Comparison of ENCODE assay signal across 9 cellular contexts in the genomic region with DNA sequence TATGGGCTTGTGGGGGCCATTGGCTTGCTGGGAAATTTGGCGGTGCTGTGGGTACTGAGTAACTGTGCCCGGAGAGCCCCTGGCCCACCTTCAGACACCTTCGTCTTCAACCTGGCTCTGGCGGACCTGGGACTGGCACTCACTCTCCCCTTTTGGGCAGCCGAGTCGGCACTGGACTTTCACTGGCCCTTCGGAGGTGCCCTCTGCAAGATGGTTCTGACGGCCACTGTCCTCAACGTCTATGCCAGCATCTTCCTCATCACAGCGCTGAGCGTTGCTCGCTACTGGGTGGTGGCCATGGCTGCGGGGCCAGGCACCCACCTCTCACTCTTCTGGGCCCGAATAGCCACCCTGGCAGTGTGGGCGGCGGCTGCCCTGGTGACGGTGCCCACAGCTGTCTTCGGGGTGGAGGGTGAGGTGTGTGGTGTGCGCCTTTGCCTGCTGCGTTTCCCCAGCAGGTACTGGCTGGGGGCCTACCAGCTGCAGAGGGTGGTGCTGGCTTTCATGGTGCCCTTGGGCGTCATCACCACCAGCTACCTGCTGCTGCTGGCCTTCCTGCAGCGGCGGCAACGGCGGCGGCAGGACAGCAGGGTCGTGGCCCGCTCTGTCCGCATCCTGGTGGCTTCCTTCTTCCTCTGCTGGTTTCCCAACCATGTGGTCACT. TPM values are rescaled to one million over a fixed set of nuclear protein-coding genes. Genes with fewer than 3 reads are reported as not detected.
DNase-seq lines count a peak whose midpoint lies in the region; ATAC-seq and TF ChIP-seq lines count a peak whose summit lies in the region.
"Had no signal": no experiment of that assay in that cellular context is flagged by ENCODE, and none has a peak within 500 bp of the region (broad histone marks: within the 10 kb centered on the region; RNA-seq: fewer than 3 reads in every experiment).

No MANE protein-coding gene starts in this region.

- H3K9me3 ChIP-seq in thoracic aorta, result no peaks in the 10 kb centered on the region

- H4K8ac ChIP-seq in mesendoderm (ENCODE audit: low read depth, low read length), result no peak overlapping the region

- no peak overlapping the region for H3K9ac ChIP-seq in mesendoderm (ENCODE audit: low read length)

- POLR2A ChIA-PET in activated CD4-positive, alpha-beta memory T cell treated with anti-CD3 and anti-CD28 coated beads for 36 hours (lab: Charles Lee), result interaction anchor here (1.1 kb wide), 1 partner anchor 35 kb away, joined by 3 read pairs; no protein-coding TSS in a partner anchor

- peak overlapping the region; percentile 85 for H3K27ac Mint-ChIP-seq in activated naive CD4-positive, alpha-beta T cell treated with anti-CD3 and anti-CD28 coated beads, Interleukin-2, amount 10 ng/mL, durations not matched to agents 7 days and 5 days
- H3K27ac Mint-ChIP-seq in activated CD4-positive, alpha-beta memory T cell treated with anti-CD3 and anti-CD28 coated beads for 36 hours, result peak overlapping the region; percentile 68

- no peak overlapping the region for H3K4me2 ChIP-seq in mesendoderm (ENCODE audit: low read length)

- no peaks in the 10 kb centered on the region for H3K9me3 Mint-ChIP-seq in activated naive CD4-positive, alpha-beta T cell treated with anti-CD3 and anti-CD28 coated beads, Interleukin-2, amount 10 ng/mL, durations not matched to agents 7 days and 5 days
- no peaks in the 10 kb centered on the region for H3K9me3 Mint-ChIP-seq in activated CD4-positive, alpha-beta memory T cell treated with anti-CD3 and anti-CD28 coated beads for 36 hours

- H3K27me3 ChIP-seq in thoracic aorta (replicated peaks; ENCODE audit: insufficient read depth) (no peaks in the 10 kb centered on the region), mesendoderm (ENCODE audit: insufficient read depth, low read length, poor library complexity) (no peaks in the 10 kb centered on the region)

- no peak for DNase-seq in activated naive CD4-positive, alpha-beta T cell treated with anti-CD3 and anti-CD28 coated beads, Interleukin-2, amount 10 ng/mL, durations not matched to agents 7 days and 5 days
- DNase-seq in activated naive CD4-positive, alpha-beta T cell treated with Interleukin-2 at 50 U/mL for 16 hours, result no peak
- DNase-seq in activated CD4-positive, alpha-beta memory T cell treated with anti-CD3 and anti-CD28 coated beads for 36 hours, result no peak
- DNase-seq in islet precursor cell, result peak; percentile 46
- no peak for DNase-seq in thoracic aorta (ENCODE audit: low spot score)
- DNase-seq in mesendoderm, result no peak
- DNase-seq in stimulated activated CD4-positive, alpha-beta T cell treated with anti-CD3 and anti-CD28 coated beads, Interleukin-2, amount 100 ng/mL, for 24 hours, result no peak
- DNase-seq: effector CD4-positive, alpha-beta T cell had no signal

- no peak overlapping the region for H3K4me3 Mint-ChIP-seq in activated naive CD4-positive, alpha-beta T cell treated with anti-CD3 and anti-CD28 coated beads, Interleukin-2, amount 10 ng/mL, durations not matched to agents 7 days and 5 days
- H3K4me3 Mint-ChIP-seq in activated CD4-positive, alpha-beta memory T cell treated with anti-CD3 and anti-CD28 coated beads for 36 hours, result no peak overlapping the region

- peaks cover 17% of the 10 kb centered on the region for H3K36me3 Mint-ChIP-seq in activated naive CD4-positive, alpha-beta T cell treated with anti-CD3 and anti-CD28 coated beads, Interleukin-2, amount 10 ng/mL, durations not matched to agents 7 days and 5 days
- H3K36me3 Mint-ChIP-seq in activated CD4-positive, alpha-beta memory T cell treated with anti-CD3 and anti-CD28 coated beads for 36 hours, result peaks cover 10% of the 10 kb centered on the region

- no peak overlapping the region for H3K56ac ChIP-seq in mesendoderm (ENCODE audit: low read length)

- no peak for TF ChIP-seq CTCF in thoracic aorta (IDR thresholded peaks at IDR 0.05)

- no peak overlapping the region for H2AK5ac ChIP-seq in mesendoderm (ENCODE audit: low read length)

- CTCF ChIA-PET in activated naive CD4-positive, alpha-beta T cell treated with anti-CD3 and anti-CD28 coated beads, Interleukin-2, amount 10 ng/mL, durations not matched to agents 7 days and 5 days (lab: Charles Lee), result interaction anchor here (1.2 to 5.7 kb wide), 3 partner anchors 37 to 124 kb away, joined by 4 to 130 read pairs (median 98); a partner anchor contains a TSS
- CTCF ChIA-PET in activated CD4-positive, alpha-beta memory T cell treated with anti-CD3 and anti-CD28 coated beads for 36 hours (lab: Charles Lee), result interaction anchor here (0.6 kb wide), 1 partner anchor 20 kb away, joined by 3 read pairs; no protein-coding TSS in a partner anchor

- intact Hi-C loops in activated CD4-positive, alpha-beta memory T cell treated with anti-CD3 and anti-CD28 coated beads for 36 hours (cut with micrococcal nuclease), result loop anchor here (10.0 kb wide), 1 partner anchor 283 kb away; no protein-coding TSS in a partner anchor

- H3K79me2 ChIP-seq in mesendoderm (ENCODE audit: control insufficient read depth, insufficient read depth, low read length), result no peaks in the 10 kb centered on the region

- H3K4me3 ChIP-seq in thoracic aorta (no peak overlapping the region), mesendoderm (ENCODE audit: low read length) (no peak overlapping the region)

- no peak overlapping the region for H2BK15ac ChIP-seq in mesendoderm (replicated peaks; ENCODE audit: low read depth)

- H3K23ac ChIP-seq in mesendoderm (ENCODE audit: low read length), result no peak overlapping the region

- H2BK5ac ChIP-seq in mesendoderm (ENCODE audit: low read length), result no peak overlapping the region

- H3K79me1 ChIP-seq in mesendoderm (ENCODE audit: low read length), result no peaks in the 10 kb centered on the region

- no peak overlapping the region for H3K18ac ChIP-seq in mesendoderm (ENCODE audit: low read length)

- H3K36me3 ChIP-seq in thoracic aorta, result peaks cover 7% of the 10 kb centered on the region
- peaks cover 2% of the 10 kb centered on the region for H3K36me3 ChIP-seq in mesendoderm (ENCODE audit: control insufficient read depth, insufficient read depth, low read length)

- H3K27ac ChIP-seq in thoracic aorta, result peak overlapping the region; percentile 81 to 90
- no peak overlapping the region for H3K27ac ChIP-seq in mesendoderm (ENCODE audit: low read depth, low read length)

- H3K4me1 ChIP-seq in thoracic aorta (ENCODE audit: control insufficient read depth in 1 of 2, low read depth in 2 of 2) (peaks cover 27 to 65% of the 10 kb centered on the region in 2 donors), mesendoderm (ENCODE audit: control insufficient read depth, low read depth, low read length) (peaks cover 5% of the 10 kb centered on the region)

- no peak overlapping the region for H4K5ac ChIP-seq in mesendoderm (ENCODE audit: low read length)

- WGBS in mesendoderm (ENCODE audit: extremely low coverage, insufficient coverage, low lambda C conversion rate), result no CpG with 5 or more reads among the region's 29 CpGs

- H3K4ac ChIP-seq in mesendoderm (ENCODE audit: low read depth, low read length), result no peak overlapping the region

- no peaks in the 10 kb centered on the region for H3K27me3 Mint-ChIP-seq in activated naive CD4-positive, alpha-beta T cell treated with anti-CD3 and anti-CD28 coated beads, Interleukin-2, amount 10 ng/mL, durations not matched to agents 7 days and 5 days
- no peaks in the 10 kb centered on the region for H3K27me3 Mint-ChIP-seq in activated CD4-positive, alpha-beta memory T cell treated with anti-CD3 and anti-CD28 coated beads for 36 hours

- no peak for ATAC-seq in thoracic aorta (ENCODE audit: insufficient number of reproducible peaks, low FRiP score, low read depth)
- no peak for ATAC-seq in HG03442 (IDR thresholded peaks at IDR 0.05; ENCODE audit: unreplicated experiment)

- H3K4me1 Mint-ChIP-seq in activated naive CD4-positive, alpha-beta T cell treated with anti-CD3 and anti-CD28 coated beads, Interleukin-2, amount 10 ng/mL, durations not matched to agents 7 days and 5 days, result peaks cover 63% of the 10 kb centered on the region
- H3K4me1 Mint-ChIP-seq in activated CD4-positive, alpha-beta memory T cell treated with anti-CD3 and anti-CD28 coated beads for 36 hours (ENCODE audit: low read depth), result peaks cover 66% of the 10 kb centered on the region

- H2BK120ac ChIP-seq in mesendoderm (ENCODE audit: low read depth, low read length), result no peak overlapping the region

RNA-seq across cellular contexts. Expression of a gene that starts 0.5 kb away (rescaled TPM):
- total RNA-seq in activated CD4-positive, alpha-beta memory T cell treated with anti-CD3 and anti-CD28 coated beads for 36 hours, result not detected
- not detected for total RNA-seq in thoracic aorta
- not detected for polyA plus RNA-seq in mesendoderm (2013, experiment 1 of 2)
- polyA plus RNA-seq in mesendoderm (2013, experiment 2 of 2), result not detected

RNA-seq across cellular contexts. Expression of a gene that starts 7.8 kb away (rescaled TPM):
- total RNA-seq in activated CD4-positive, alpha-beta memory T cell treated with anti-CD3 and anti-CD28 coated beads for 36 hours, result 10 to 100 TPM; 66.1 to 70.2 TPM
- 10 to 100 TPM; 50.6 to 56.9 TPM for total RNA-seq in thoracic aorta
- polyA plus RNA-seq in mesendoderm (2013, experiment 1 of 2), result 21.5 TPM
- 21.5 TPM for polyA plus RNA-seq in mesendoderm (2013, experiment 2 of 2)

RNA-seq across cellular contexts. Expression of a gene that starts 30.8 kb away (rescaled TPM):
- 10 to 100 TPM; 19.1 to 21.1 TPM for total RNA-seq in activated CD4-positive, alpha-beta memory T cell treated with anti-CD3 and anti-CD28 coated beads for 36 hours
- 10 to 100 TPM; 27.1 to 42.8 TPM for total RNA-seq in thoracic aorta
- 10.1 TPM for polyA plus RNA-seq in mesendoderm (2013, experiment 1 of 2)
- polyA plus RNA-seq in mesendoderm (2013, experiment 2 of 2), result 9.6 TPM

RNA-seq across cellular contexts. Expression of a gene that starts 36.4 kb away (rescaled TPM):
- total RNA-seq in activated CD4-positive, alpha-beta memory T cell treated with anti-CD3 and anti-CD28 coated beads for 36 hours, result 100 to 1,000 TPM; 165 to 174 TPM
- total RNA-seq in thoracic aorta, result 100 to 1,000 TPM; 162 to 166 TPM
- polyA plus RNA-seq in mesendoderm (2013, experiment 1 of 2), result 28.6 TPM
- polyA plus RNA-seq in mesendoderm (2013, experiment 2 of 2), result 27.5 TPM
